Comparison of ENCODE assay signal across 1 cellular context in genomic region chr3:52277071-52277964, GRCh38.
TF ChIP-seq lines count a peak whose summit lies in the region.

No MANE protein-coding gene starts in this region.

TF ChIP-seq in K562, 482 proteins besides CTCF, POLR2A, EP300 and RAD21 (continues in another document):
- TF ChIP-seq NR1H2 (CRISPR knock-in tag; IDR thresholded peaks at IDR 0.05) (no peak), ATF4 (CRISPR knock-in tag; IDR thresholded peaks at IDR 0.05) (no peak), HDAC1 (IDR thresholded peaks at IDR 0.05) (peak in 1 of 2 experiments; percentile 71; a peak in 2 of 4 replicates), ZHX1 (conservative IDR thresholded peaks at IDR 0.05; ENCODE audit: low read length) (no peak), SIN3A (IDR thresholded peaks at IDR 0.05; ENCODE audit: borderline replicate concordance in 2 of 2, control insufficient read depth in 1 of 2, low read depth in 2 of 2, low read length in 2 of 2) (peak in 1 of 2 experiments; percentile 69; a peak in 3 of 4 replicates), KAT8 (IDR thresholded peaks at IDR 0.05; ENCODE audit: low read depth) (no peak), ARID4B (CRISPR knock-in tag; IDR thresholded peaks at IDR 0.05) (peak; percentile 56; the same call in 1 of the 2 replicates), ZZZ3 (IDR thresholded peaks at IDR 0.05) (no peak), NFIX (CRISPR knock-in tag; IDR thresholded peaks at IDR 0.05; ENCODE audit: low read depth) (no peak), ESRRA (IDR thresholded peaks at IDR 0.05; ENCODE audit: borderline replicate concordance, low read depth) (peak; percentile 76), BACH1 (tag; IDR thresholded peaks at IDR 0.05) (no peak), RFX7 (CRISPR knock-in tag; IDR thresholded peaks at IDR 0.05) (no peak), ZBTB7A (IDR thresholded peaks at IDR 0.05; ENCODE audit: borderline replicate concordance, control insufficient read depth, low read depth, low read length) (peak; percentile 29; the same call in 1 of the 2 replicates), E2F6 (IDR thresholded peaks at IDR 0.05; ENCODE audit: borderline replicate concordance in 1 of 2, extremely low read depth in 1 of 2, insufficient read depth in 1 of 2, insufficient read length in 1 of 2, low read depth in 1 of 2, low read length in 1 of 2, poor library complexity in 1 of 2, severe bottlenecking in 1 of 2) (peak in 1 of 2 experiments; percentile 40), NFIC (IDR thresholded peaks at IDR 0.05) (peak; percentile 89), NKRF (IDR thresholded peaks at IDR 0.05; ENCODE audit: borderline replicate concordance) (peak; percentile 50; the same call in 1 of the 2 replicates), JUNB (CRISPR knock-in tag; conservative IDR thresholded peaks at IDR 0.05) (no peak), ZNF23 (CRISPR knock-in tag; IDR thresholded peaks at IDR 0.05) (no peak), RFX1 (IDR thresholded peaks at IDR 0.05) (no peak), KLF10 (CRISPR knock-in tag; IDR thresholded peaks at IDR 0.05) (no peak), HNRNPUL1 (IDR thresholded peaks at IDR 0.05; ENCODE audit: low read length) (no peak), KLF13 (tag; IDR thresholded peaks at IDR 0.05; ENCODE audit: borderline replicate concordance, low read depth) (no peak), ZNF436 (CRISPR knock-in tag; IDR thresholded peaks at IDR 0.05) (no peak), MAX (CRISPR knock-in tag; IDR thresholded peaks at IDR 0.05) (peak; percentile 42; the same call in 1 of the 2 replicates), SIRT6 (IDR thresholded peaks at IDR 0.05; ENCODE audit: low read depth, low read length) (no peak), RBFOX2 (IDR thresholded peaks at IDR 0.05; ENCODE audit: low read depth, low read length) (peak; percentile 55), BMI1 (IDR thresholded peaks at IDR 0.05; ENCODE audit: low read length) (no peak), TEAD4 (IDR thresholded peaks at IDR 0.05; ENCODE audit: low read length) (0 out of 2 replicates have a peak, but pooled peaks have one; percentile 5), TEAD4 (CRISPR knock-in tag; IDR thresholded peaks at IDR 0.05; ENCODE audit: borderline replicate concordance) (no peak), ELK1 (CRISPR knock-in tag; IDR thresholded peaks at IDR 0.05) (no peak), ZNF778 (CRISPR knock-in tag; IDR thresholded peaks at IDR 0.05) (no peak), HMGN3 (IDR thresholded peaks at IDR 0.05; ENCODE audit: borderline replicate concordance, extremely low read depth, insufficient read length, low read depth, low read length) (no peak), MCM5 (IDR thresholded peaks at IDR 0.05; ENCODE audit: low read depth) (no peak), TFAP4 (CRISPR knock-in tag; IDR thresholded peaks at IDR 0.05; ENCODE audit: borderline replicate concordance) (0 out of 2 replicates have a peak, but pooled peaks have one; percentile 26), HMG20A (CRISPR knock-in tag; conservative IDR thresholded peaks at IDR 0.05) (no peak), NCOA2 (IDR thresholded peaks at IDR 0.05; ENCODE audit: partially characterized antibody in 2 of 2) (no peak), KDM4B (IDR thresholded peaks at IDR 0.05; ENCODE audit: borderline replicate concordance in 2 of 2, low read depth in 1 of 2) (no peak), TSHZ1 (CRISPR knock-in tag; IDR thresholded peaks at IDR 0.05) (no peak), ZNF347 (CRISPR knock-in tag; IDR thresholded peaks at IDR 0.05; ENCODE audit: low read depth) (no peak), E2F8 (IDR thresholded peaks at IDR 0.05; ENCODE audit: low read depth, partially characterized antibody) (no peak), ZNF511 (CRISPR knock-in tag; IDR thresholded peaks at IDR 0.05) (no peak), SMARCB1 (IDR thresholded peaks at IDR 0.05; ENCODE audit: insufficient read length, low read depth) (no peak)
